1 cellular context compared by ENCODE assay signal in genomic region chr17:65121916-65122821, GRCh38.
TF ChIP-seq lines count a peak whose summit lies in the region.

No MANE protein-coding gene starts in this region.

TF ChIP-seq in HCT116, 20 proteins besides CTCF, POLR2A, EP300 and RAD21 (continued from another document):
- TF ChIP-seq, protein P1, sequence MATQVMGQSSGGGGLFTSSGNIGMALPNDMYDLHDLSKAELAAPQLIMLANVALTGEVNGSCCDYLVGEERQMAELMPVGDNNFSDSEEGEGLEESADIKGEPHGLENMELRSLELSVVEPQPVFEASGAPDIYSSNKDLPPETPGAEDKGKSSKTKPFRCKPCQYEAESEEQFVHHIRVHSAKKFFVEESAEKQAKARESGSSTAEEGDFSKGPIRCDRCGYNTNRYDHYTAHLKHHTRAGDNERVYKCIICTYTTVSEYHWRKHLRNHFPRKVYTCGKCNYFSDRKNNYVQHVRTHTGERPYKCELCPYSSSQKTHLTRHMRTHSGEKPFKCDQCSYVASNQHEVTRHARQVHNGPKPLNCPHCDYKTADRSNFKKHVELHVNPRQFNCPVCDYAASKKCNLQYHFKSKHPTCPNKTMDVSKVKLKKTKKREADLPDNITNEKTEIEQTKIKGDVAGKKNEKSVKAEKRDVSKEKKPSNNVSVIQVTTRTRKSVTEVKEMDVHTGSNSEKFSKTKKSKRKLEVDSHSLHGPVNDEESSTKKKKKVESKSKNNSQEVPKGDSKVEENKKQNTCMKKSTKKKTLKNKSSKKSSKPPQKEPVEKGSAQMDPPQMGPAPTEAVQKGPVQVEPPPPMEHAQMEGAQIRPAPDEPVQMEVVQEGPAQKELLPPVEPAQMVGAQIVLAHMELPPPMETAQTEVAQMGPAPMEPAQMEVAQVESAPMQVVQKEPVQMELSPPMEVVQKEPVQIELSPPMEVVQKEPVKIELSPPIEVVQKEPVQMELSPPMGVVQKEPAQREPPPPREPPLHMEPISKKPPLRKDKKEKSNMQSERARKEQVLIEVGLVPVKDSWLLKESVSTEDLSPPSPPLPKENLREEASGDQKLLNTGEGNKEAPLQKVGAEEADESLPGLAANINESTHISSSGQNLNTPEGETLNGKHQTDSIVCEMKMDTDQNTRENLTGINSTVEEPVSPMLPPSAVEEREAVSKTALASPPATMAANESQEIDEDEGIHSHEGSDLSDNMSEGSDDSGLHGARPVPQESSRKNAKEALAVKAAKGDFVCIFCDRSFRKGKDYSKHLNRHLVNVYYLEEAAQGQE (IDR thresholded peaks at IDR 0.05; ENCODE audit: low read depth): no peak
- TF ChIP-seq YY1 (IDR thresholded peaks at IDR 0.05; ENCODE audit: extremely low read depth, insufficient replicate concordance, low read depth, low read length) (no peak), ZBTB33 (IDR thresholded peaks at IDR 0.05; ENCODE audit: extremely low read depth, insufficient replicate concordance, low read length) (no peak), CEBPB (IDR thresholded peaks at IDR 0.05; ENCODE audit: low read depth) (no peak), ZNF274 (IDR thresholded peaks at IDR 0.05; ENCODE audit: low read depth, low read length) (no peak), JUND (IDR thresholded peaks at IDR 0.05) (no peak), SRF (IDR thresholded peaks at IDR 0.05; ENCODE audit: low read depth) (no peak), CBX3 (IDR thresholded peaks at IDR 0.05; ENCODE audit: low read depth) (no peak), SIN3A (IDR thresholded peaks at IDR 0.05; ENCODE audit: low read depth) (no peak), FOSL1 (IDR thresholded peaks at IDR 0.05; ENCODE audit: low read depth) (no peak), MAX (IDR thresholded peaks at IDR 0.05) (no peak), EGR1 (IDR thresholded peaks at IDR 0.05; ENCODE audit: low read depth) (no peak), TCF7L2 (IDR thresholded peaks at IDR 0.05; ENCODE audit: borderline replicate concordance, extremely low read depth, insufficient read depth, insufficient read length) (no peak)
- TF ChIP-seq, protein P2, sequence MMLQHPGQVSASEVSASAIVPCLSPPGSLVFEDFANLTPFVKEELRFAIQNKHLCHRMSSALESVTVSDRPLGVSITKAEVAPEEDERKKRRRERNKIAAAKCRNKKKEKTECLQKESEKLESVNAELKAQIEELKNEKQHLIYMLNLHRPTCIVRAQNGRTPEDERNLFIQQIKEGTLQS (IDR thresholded peaks at IDR 0.05): no peak
